Comparison of ENCODE assay signal across 21 cellular contexts in genomic region chr19:33508009-33508408, GRCh38.
"Had no signal": no experiment of that assay in that cellular context is flagged by ENCODE, and none has a peak within 500 bp of the region (broad histone marks: within the 10 kb centered on the region; RNA-seq: fewer than 3 reads in every experiment).

No MANE protein-coding gene starts in this region.

- DNase-seq: IMR-90, Karpas-422, KG1, MG63, NCI-H1092, NCI-H1105 treated with DMSO at 0.1 percent for 48 hours, NCI-H1417 treated with DMSO at 0.1 percent for 48 hours, NCI-H187, NCI-H2029, NCI-H2081 treated with DMSO at 0.1 percent for 48 hours, NCI-H2171, NCI-H226, NCI-H446, NCI-H510A, NCI-H524 treated with DMSO at 0.1 percent for 48 hours, NCI-H69, NCI-H774, Peyer's patch, SHP77 treated with DMSO at 0.1 percent for 48 hours, SJCRH30, SW 1271 had no signal

- H3K4me3 ChIP-seq: MG63, Peyer's patch, SJCRH30 had no signal

- H3K36me3 ChIP-seq: MG63, SJCRH30 had no signal

- H3K4me1 ChIP-seq: Peyer's patch had no signal

- H3K27ac ChIP-seq: SJCRH30 had no signal

- H3K9me3 ChIP-seq: MG63, Peyer's patch, SJCRH30 had no signal

- H3K27me3 ChIP-seq: MG63, Peyer's patch, SJCRH30 had no signal
